1 cellular context compared by ENCODE assay signal in genomic region chr9:97853056-97853843, GRCh38.
TF ChIP-seq lines count a peak whose summit lies in the region.

FOXE1 (plus strand) TSS chr9:97853226; CDS start chr9:97853915, 689 bp downstream.

TF ChIP-seq in HepG2, 621 proteins besides CTCF, POLR2A, EP300 and RAD21 (continued from another document and continues in another):
- TF ChIP-seq ZNF687 (CRISPR knock-in tag; IDR thresholded peaks at IDR 0.05) (peak; percentile 73), SPEN (CRISPR knock-in tag; IDR thresholded peaks at IDR 0.05; ENCODE audit: low read depth) (no peak), HCFC1 (IDR thresholded peaks at IDR 0.05; ENCODE audit: low read depth, low read length) (no peak), HNF1B (CRISPR knock-in tag; IDR thresholded peaks at IDR 0.05) (no peak), SRSF4 (IDR thresholded peaks at IDR 0.05; ENCODE audit: low read depth, low read length, poor library complexity, severe bottlenecking) (no peak), ZNF780A (CRISPR knock-in tag; IDR thresholded peaks at IDR 0.05) (no peak), AGO2 (optimal IDR thresholded peaks at IDR 0.05; ENCODE audit: low read depth, low read length) (no peak), ZNF263 (CRISPR knock-in tag; IDR thresholded peaks at IDR 0.05) (no peak), ZSCAN25 (CRISPR knock-in tag; IDR thresholded peaks at IDR 0.05) (0 out of 2 replicates have a peak, but pooled peaks have one; percentile 34), ZBTB43 (CRISPR knock-in tag; conservative IDR thresholded peaks at IDR 0.05) (no peak), ZNF777 (CRISPR knock-in tag; IDR thresholded peaks at IDR 0.05) (peak; percentile 78), ZNF75D (CRISPR knock-in tag; IDR thresholded peaks at IDR 0.05; ENCODE audit: borderline replicate concordance) (no peak), ZNF17 (CRISPR knock-in tag; IDR thresholded peaks at IDR 0.05) (no peak), ETV6 (CRISPR knock-in tag; conservative IDR thresholded peaks at IDR 0.05) (no peak), MTF2 (CRISPR knock-in tag; IDR thresholded peaks at IDR 0.05; ENCODE audit: borderline replicate concordance) (no peak), EHMT2 (IDR thresholded peaks at IDR 0.05; ENCODE audit: borderline replicate concordance, low read depth, low read length) (no peak), ZNF414 (CRISPR knock-in tag; IDR thresholded peaks at IDR 0.05) (no peak), EED (CRISPR knock-in tag; IDR thresholded peaks at IDR 0.05) (0 out of 2 replicates have a peak, but pooled peaks have one; percentile 21), U2AF2 (IDR thresholded peaks at IDR 0.05; ENCODE audit: low read depth, low read length) (no peak), MAX (IDR thresholded peaks at IDR 0.05) (peak; percentile 60), ZBED4 (CRISPR knock-in tag; IDR thresholded peaks at IDR 0.05; ENCODE audit: borderline replicate concordance) (no peak), HDAC6 (IDR thresholded peaks at IDR 0.05; ENCODE audit: low read depth, low read length) (no peak), TRAFD1 (CRISPR knock-in tag; IDR thresholded peaks at IDR 0.05; ENCODE audit: borderline replicate concordance) (no peak), ZNF496 (CRISPR knock-in tag; IDR thresholded peaks at IDR 0.05; ENCODE audit: insufficient replicate concordance) (no peak), MTA1 (CRISPR knock-in tag; IDR thresholded peaks at IDR 0.05; ENCODE audit: borderline replicate concordance) (no peak), ZNF282 (IDR thresholded peaks at IDR 0.05; ENCODE audit: partially characterized antibody) (no peak), ZSCAN21 (CRISPR knock-in tag; IDR thresholded peaks at IDR 0.05; ENCODE audit: borderline replicate concordance) (no peak), PRDM4 (CRISPR knock-in tag; IDR thresholded peaks at IDR 0.05; ENCODE audit: borderline replicate concordance) (no peak)
- TF ChIP-seq, protein P1, sequence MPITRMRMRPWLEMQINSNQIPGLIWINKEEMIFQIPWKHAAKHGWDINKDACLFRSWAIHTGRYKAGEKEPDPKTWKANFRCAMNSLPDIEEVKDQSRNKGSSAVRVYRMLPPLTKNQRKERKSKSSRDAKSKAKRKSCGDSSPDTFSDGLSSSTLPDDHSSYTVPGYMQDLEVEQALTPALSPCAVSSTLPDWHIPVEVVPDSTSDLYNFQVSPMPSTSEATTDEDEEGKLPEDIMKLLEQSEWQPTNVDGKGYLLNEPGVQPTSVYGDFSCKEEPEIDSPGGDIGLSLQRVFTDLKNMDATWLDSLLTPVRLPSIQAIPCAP (CRISPR knock-in tag; IDR thresholded peaks at IDR 0.05; ENCODE audit: low read depth): no peak
- TF ChIP-seq, protein P2, sequence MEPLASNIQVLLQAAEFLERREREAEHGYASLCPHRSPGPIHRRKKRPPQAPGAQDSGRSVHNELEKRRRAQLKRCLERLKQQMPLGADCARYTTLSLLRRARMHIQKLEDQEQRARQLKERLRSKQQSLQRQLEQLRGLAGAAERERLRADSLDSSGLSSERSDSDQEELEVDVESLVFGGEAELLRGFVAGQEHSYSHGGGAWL (CRISPR knock-in tag; IDR thresholded peaks at IDR 0.05): no peak
- TF ChIP-seq, protein P3, sequence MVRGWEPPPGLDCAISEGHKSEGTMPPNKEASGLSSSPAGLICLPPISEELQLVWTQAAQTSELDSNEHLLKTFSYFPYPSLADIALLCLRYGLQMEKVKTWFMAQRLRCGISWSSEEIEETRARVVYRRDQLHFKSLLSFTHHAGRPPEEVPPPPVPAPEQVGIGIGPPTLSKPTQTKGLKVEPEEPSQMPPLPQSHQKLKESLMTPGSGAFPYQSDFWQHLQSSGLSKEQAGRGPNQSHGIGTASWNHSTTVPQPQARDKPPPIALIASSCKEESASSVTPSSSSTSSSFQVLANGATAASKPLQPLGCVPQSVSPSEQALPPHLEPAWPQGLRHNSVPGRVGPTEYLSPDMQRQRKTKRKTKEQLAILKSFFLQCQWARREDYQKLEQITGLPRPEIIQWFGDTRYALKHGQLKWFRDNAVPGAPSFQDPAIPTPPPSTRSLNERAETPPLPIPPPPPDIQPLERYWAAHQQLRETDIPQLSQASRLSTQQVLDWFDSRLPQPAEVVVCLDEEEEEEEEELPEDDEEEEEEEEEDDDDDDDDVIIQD (CRISPR knock-in tag; IDR thresholded peaks at IDR 0.05; ENCODE audit: low read depth): no peak
- TF ChIP-seq, protein P4, sequence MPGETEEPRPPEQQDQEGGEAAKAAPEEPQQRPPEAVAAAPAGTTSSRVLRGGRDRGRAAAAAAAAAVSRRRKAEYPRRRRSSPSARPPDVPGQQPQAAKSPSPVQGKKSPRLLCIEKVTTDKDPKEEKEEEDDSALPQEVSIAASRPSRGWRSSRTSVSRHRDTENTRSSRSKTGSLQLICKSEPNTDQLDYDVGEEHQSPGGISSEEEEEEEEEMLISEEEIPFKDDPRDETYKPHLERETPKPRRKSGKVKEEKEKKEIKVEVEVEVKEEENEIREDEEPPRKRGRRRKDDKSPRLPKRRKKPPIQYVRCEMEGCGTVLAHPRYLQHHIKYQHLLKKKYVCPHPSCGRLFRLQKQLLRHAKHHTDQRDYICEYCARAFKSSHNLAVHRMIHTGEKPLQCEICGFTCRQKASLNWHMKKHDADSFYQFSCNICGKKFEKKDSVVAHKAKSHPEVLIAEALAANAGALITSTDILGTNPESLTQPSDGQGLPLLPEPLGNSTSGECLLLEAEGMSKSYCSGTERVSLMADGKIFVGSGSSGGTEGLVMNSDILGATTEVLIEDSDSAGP (CRISPR knock-in tag; IDR thresholded peaks at IDR 0.05; ENCODE audit: borderline replicate concordance): peak; percentile 61; the same call in 1 of the 2 replicates
